Comparison of ENCODE assay signal across 8 cellular contexts in genomic region chr9:2116073-2116472, GRCh38.
DNase-seq lines count a peak whose midpoint lies in the region; ATAC-seq, FAIRE-seq and TF ChIP-seq lines count a peak whose summit lies in the region.

No MANE protein-coding gene starts in this region.

- in situ Hi-C loops in Panc1 (cut with HindIII; ENCODE audit: low pct_unique_long_range_greater_than_20kb, low sequenced_read_pairs) = no loop called here

- H3K27me3 Mint-ChIP-seq in stimulated activated naive CD8-positive, alpha-beta T cell treated with anti-CD3 and anti-CD28 coated beads, Interleukin-15, amount 100 ng/mL, for 72 hours = no peaks in the 10 kb centered on the region
- no peaks in the 10 kb centered on the region for H3K27me3 Mint-ChIP-seq in T-cell
- H3K27me3 Mint-ChIP-seq in effector memory CD8-positive, alpha-beta T cell = no peaks in the 10 kb centered on the region

- no peaks in the 10 kb centered on the region for H3K9me3 ChIP-seq in Panc1 (ENCODE audit: control insufficient read depth, insufficient read depth, low read depth, low read length)

- H3K4me3 ChIP-seq in Panc1 (ENCODE audit: low read depth in 2 of 2, low read length in 2 of 2) = no peak overlapping the region
- no peak overlapping the region for H3K4me3 ChIP-seq in fibroblast of villous mesenchyme (ENCODE audit: low read depth, low read length)

- H3K4me3 Mint-ChIP-seq in stimulated activated naive CD8-positive, alpha-beta T cell treated with anti-CD3 and anti-CD28 coated beads, Interleukin-15, amount 100 ng/mL, for 72 hours = no peak overlapping the region
- no peak overlapping the region for H3K4me3 Mint-ChIP-seq in T-cell
- no peak overlapping the region for H3K4me3 Mint-ChIP-seq in effector memory CD8-positive, alpha-beta T cell

- no peaks in the 10 kb centered on the region for H3K36me3 ChIP-seq in Panc1 (ENCODE audit: control insufficient read depth, insufficient read depth, low read length)

- FAIRE-seq in urothelium cell line (lab: Jason Lieb, UNC) = no peak

- H3K36me3 Mint-ChIP-seq in T-cell = peaks cover 75% of the 10 kb centered on the region
- peaks cover 93% of the 10 kb centered on the region for H3K36me3 Mint-ChIP-seq in effector memory CD8-positive, alpha-beta T cell (ENCODE audit: insufficient read depth)

- BruUV-seq in Panc1 (replicated peaks; lab: Mats Ljungman, UMichigan) = no TSS peak

- DNase-seq in stimulated activated naive CD8-positive, alpha-beta T cell treated with anti-CD3 and anti-CD28 coated beads, Interleukin-15, Interleukin-2, amounts not matched to agents 100 U/mL and 50 U/mL, for 24 hours = peak; percentile 13
- no peak for DNase-seq in stimulated activated naive CD8-positive, alpha-beta T cell treated with anti-CD3 and anti-CD28 coated beads, Interleukin-15, amount 100 ng/mL, for 72 hours
- DNase-seq in Panc1 (ENCODE audit: low read depth, low spot score) (no peak), fibroblast of villous mesenchyme (ENCODE audit: low read depth) (peak; percentile 12), urothelium cell line (ENCODE audit: low spot score) (peak; percentile 11), T-cell (no peak)
- no peak for DNase-seq in effector memory CD8-positive, alpha-beta T cell

- CTCF ChIA-PET in Panc1 (lab: Charles Lee) (no interaction called here), T-cell (lab: Charles Lee) (interaction anchor here in 1 of 2 donors (0.6 kb wide), 1 partner anchor 218 kb away, joined by 7 read pairs; no protein-coding TSS in a partner anchor)

- POLR2A ChIA-PET in Panc1 (lab: Charles Lee) (no interaction called here), T-cell (lab: Charles Lee) (no interaction called here)

- ATAC-seq in stimulated activated naive CD8-positive, alpha-beta T cell treated with anti-CD3 and anti-CD28 coated beads, Interleukin-15, Interleukin-2, amounts not matched to agents 100 U/mL and 50 U/mL, for 24 hours = no peak
- no peak for ATAC-seq in stimulated activated naive CD8-positive, alpha-beta T cell treated with anti-CD3 and anti-CD28 coated beads, Interleukin-15, amount 100 ng/mL, for 72 hours
- ATAC-seq in Panc1 (no peak), HG03469 (IDR thresholded peaks at IDR 0.05; ENCODE audit: unreplicated experiment) (no peak), T-cell (replicated peaks in 1 of 4) (no peak)
- ATAC-seq in effector memory CD8-positive, alpha-beta T cell (replicated peaks) = no peak

- no peaks in the 10 kb centered on the region for H3K9me3 Mint-ChIP-seq in stimulated activated naive CD8-positive, alpha-beta T cell treated with anti-CD3 and anti-CD28 coated beads, Interleukin-15, amount 100 ng/mL, for 72 hours
- no peaks in the 10 kb centered on the region for H3K9me3 Mint-ChIP-seq in T-cell
- no peaks in the 10 kb centered on the region for H3K9me3 Mint-ChIP-seq in effector memory CD8-positive, alpha-beta T cell

- no peak overlapping the region for H3K27ac ChIP-seq in Panc1 (ENCODE audit: low read length)

- TF ChIP-seq CTCF in Panc1 (IDR thresholded peaks at IDR 0.05) (peak; percentile 36; the same call in 1 of the 2 replicates), fibroblast of villous mesenchyme (IDR thresholded peaks at IDR 0.05; ENCODE audit: insufficient read depth, low read depth, low read length) (peak; percentile 60)

- no peaks in the 10 kb centered on the region for H3K4me1 ChIP-seq in Panc1 (ENCODE audit: control insufficient read depth, insufficient read depth, low read length)

- no peaks in the 10 kb centered on the region for H3K27me3 ChIP-seq in Panc1 (ENCODE audit: control insufficient read depth, insufficient read depth, low read length)

- no peaks in the 10 kb centered on the region for H3K4me1 Mint-ChIP-seq in stimulated activated naive CD8-positive, alpha-beta T cell treated with anti-CD3 and anti-CD28 coated beads, Interleukin-15, amount 100 ng/mL, for 72 hours
- H3K4me1 Mint-ChIP-seq in T-cell = no peaks in the 10 kb centered on the region
- H3K4me1 Mint-ChIP-seq in effector memory CD8-positive, alpha-beta T cell (ENCODE audit: low read depth in 2 of 2) = peaks cover 0 to 5% of the 10 kb centered on the region in 2 donors

- intact Hi-C loops in Panc1 (cut with micrococcal nuclease; ENCODE audit: unreplicated experiment) = no loop called here

- H3K27ac Mint-ChIP-seq in stimulated activated naive CD8-positive, alpha-beta T cell treated with anti-CD3 and anti-CD28 coated beads, Interleukin-15, amount 100 ng/mL, for 72 hours = no peak overlapping the region
- H3K27ac Mint-ChIP-seq in T-cell = no peak overlapping the region
- no peak overlapping the region for H3K27ac Mint-ChIP-seq in effector memory CD8-positive, alpha-beta T cell

Comparison
In these comparisons a context has a peak if more than half of its experiments do, and no peak if none do; other contexts are left out.
1. DNase-seq: peak in stimulated activated naive CD8-positive, alpha-beta T cell treated with anti-CD3 and anti-CD28 coated beads, Interleukin-15, Interleukin-2, amounts not matched to agents 100 U/mL and 50 U/mL, for 24 hours (single experiment), fibroblast of villous mesenchyme (single experiment) and urothelium cell line (single experiment); none in stimulated activated naive CD8-positive, alpha-beta T cell treated with anti-CD3 and anti-CD28 coated beads, Interleukin-15, amount 100 ng/mL, for 72 hours (0 of 2), Panc1 (single experiment), T-cell (0 of 34) and effector memory CD8-positive, alpha-beta T cell (0 of 3).